Comparison of ENCODE assay signal across 1 cellular context in the genomic region with DNA sequence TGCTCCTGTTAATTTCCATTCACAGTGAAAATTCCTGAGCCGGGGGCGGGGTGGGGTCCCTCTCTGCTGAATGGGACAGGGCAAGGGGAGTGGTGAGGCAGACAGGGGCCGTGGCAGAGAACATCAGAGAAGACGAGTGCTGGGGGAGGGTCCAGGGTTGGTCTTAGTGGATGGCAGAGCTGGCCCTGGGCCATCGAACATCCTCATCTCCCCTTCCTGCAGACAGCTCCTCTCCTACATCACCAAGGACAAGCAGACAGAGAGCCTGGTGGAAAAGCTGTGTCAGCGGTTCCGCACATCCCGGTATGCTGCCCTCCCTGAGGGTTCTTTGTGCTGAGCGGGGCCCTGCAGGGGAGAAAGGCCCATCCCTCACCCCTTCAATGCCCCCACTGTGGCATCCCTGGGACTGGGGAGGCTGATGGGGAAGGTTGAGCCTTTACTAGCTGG.
TF ChIP-seq lines count a peak whose summit lies in the region.

No MANE protein-coding gene starts in this region.

TF ChIP-seq in GM23338, 12 proteins besides CTCF, POLR2A, EP300 and RAD21:
- TF ChIP-seq NANOG (IDR thresholded peaks at IDR 0.05; ENCODE audit: borderline replicate concordance) (no peak), JUNB (IDR thresholded peaks at IDR 0.05; ENCODE audit: unreplicated experiment) (no peak), ETS1 (IDR thresholded peaks at IDR 0.05) (no peak), ZNF462 (CRISPR knock-in tag; IDR thresholded peaks at IDR 0.05) (no peak), ZNF331 (CRISPR knock-in tag; IDR thresholded peaks at IDR 0.05; ENCODE audit: low read depth) (no peak)
